18 cellular contexts compared by ENCODE assay signal in genomic region chr5:126938461-126938860, GRCh38.
DNase-seq lines count a peak whose midpoint lies in the region; ATAC-seq and TF ChIP-seq lines count a peak whose summit lies in the region.
"Had no signal": no experiment of that assay in that cellular context is flagged by ENCODE, and none has a peak within 500 bp of the region (broad histone marks: within the 10 kb centered on the region; RNA-seq: fewer than 3 reads in every experiment).

No MANE protein-coding gene starts in this region.

- H3K4me1 Mint-ChIP-seq in CD8-positive, alpha-beta memory T cell = no peaks in the 10 kb centered on the region

- H3K27me3 Mint-ChIP-seq in CD8-positive, alpha-beta memory T cell = peaks cover 0 to 2% of the 10 kb centered on the region in 2 donors

- POLR2A ChIA-PET in HEK293 (lab: Yijun Ruan, JAX) = interaction anchor here (0.7 kb wide), 1 partner anchor 13 kb away, joined by 6 read pairs; no protein-coding TSS in a partner anchor
- POLR2A ChIA-PET in CD8-positive, alpha-beta memory T cell (lab: Charles Lee) = no interaction called here

- TF ChIP-seq POLR2A in body of pancreas (IDR thresholded peaks at IDR 0.05) = no peak

- no peak overlapping the region for H3K4me3 Mint-ChIP-seq in CD8-positive, alpha-beta memory T cell
- H3K4me3 Mint-ChIP-seq: activated T-cell treated with anti-CD3 and anti-CD28 coated beads, Interleukin-2, amount 50 U/mL, for 4 hours had no signal

- H3K27ac ChIP-seq in HEK293 (ENCODE audit: extremely low read depth, low read depth, low read length) (no peak overlapping the region), body of pancreas (no peak overlapping the region)
- no peak overlapping the region for H3K27ac ChIP-seq in CD8-positive, alpha-beta memory T cell (ENCODE audit: low read depth, low read length)
- H3K27ac ChIP-seq: BLaER1, psoas muscle had no signal

- TF ChIP-seq CTCF in HEK293 (tag by site-specific recombination; IDR thresholded peaks at IDR 0.05) (no peak), astrocyte of the spinal cord (IDR thresholded peaks at IDR 0.05; ENCODE audit: low read depth, low read length) (no peak), body of pancreas (IDR thresholded peaks at IDR 0.05) (no peak)

- peaks cover 0 to 2% (median 0%) of the 10 kb centered on the region in 3 donors for H3K36me3 Mint-ChIP-seq in CD8-positive, alpha-beta memory T cell

- no peaks in the 10 kb centered on the region for H3K9me3 ChIP-seq in HEK293 (ENCODE audit: control insufficient read depth, insufficient read depth, low read depth, low read length)
- no peaks in the 10 kb centered on the region for H3K9me3 ChIP-seq in CD8-positive, alpha-beta memory T cell (ENCODE audit: low read length)
- no peaks in the 10 kb centered on the region for H3K9me3 ChIP-seq in body of pancreas
- H3K9me3 ChIP-seq: psoas muscle had no signal

- H3K9me3 Mint-ChIP-seq in CD8-positive, alpha-beta memory T cell = no peaks in the 10 kb centered on the region
- H3K9me3 Mint-ChIP-seq: activated T-cell treated with anti-CD3 and anti-CD28 coated beads, Interleukin-2, amount 50 U/mL, for 4 hours had no signal

- H3K4me3 ChIP-seq in HEK293 (ENCODE audit: low read depth, low read length) (no peak overlapping the region), astrocyte of the spinal cord (ENCODE audit: low read depth, low read length) (no peak overlapping the region), body of pancreas (no peak overlapping the region)
- H3K4me3 ChIP-seq in CD8-positive, alpha-beta memory T cell (ENCODE audit: low read length) = no peak overlapping the region
- H3K4me3 ChIP-seq: BLaER1, psoas muscle had no signal

- H3K27ac Mint-ChIP-seq in CD8-positive, alpha-beta memory T cell = no peak overlapping the region

- H3K4me1 ChIP-seq in HEK293 (ENCODE audit: control insufficient read depth, insufficient read depth, low read length) (peaks cover 4% of the 10 kb centered on the region; the same call in 1 of the 2 replicates), body of pancreas (peaks cover 6% of the 10 kb centered on the region)
- no peaks in the 10 kb centered on the region for H3K4me1 ChIP-seq in CD8-positive, alpha-beta memory T cell (ENCODE audit: insufficient read depth, low read length)

- CTCF ChIA-PET in HEK293 (lab: Yijun Ruan, JAX) = no interaction called here
- CTCF ChIA-PET in CD8-positive, alpha-beta memory T cell (lab: Charles Lee) = no interaction called here

- peak; percentile 8 for DNase-seq in ACHN
- peak; percentile 57 for DNase-seq in astrocyte of the spinal cord (ENCODE audit: low read depth, low spot score)
- DNase-seq in glomerular visceral epithelial cell (ENCODE audit: extremely low spot score) = peak; percentile 46
- DNase-seq in CD8-positive, alpha-beta memory T cell = no peak
- no peak for DNase-seq in body of pancreas
- DNase-seq: activated CD4-positive, alpha-beta T cell treated with anti-CD3 and anti-CD28 coated beads for 1 hour; activated T-cell treated with anti-CD3 and anti-CD28 coated beads, Interleukin-2, amount 50 U/mL, for 4 hours; anterior cingulate cortex; GDM1; KBM-7; NCI-H2081 treated with DMSO at 0.1 percent for 48 hours; psoas muscle; stimulated activated CD4-positive, alpha-beta T cell treated with anti-CD3 and anti-CD28 coated beads, Interleukin-4, amount 100 ng/mL, for 1 hour; stimulated activated naive CD4-positive, alpha-beta T cell had no signal

- intact Hi-C loops in body of pancreas (cut with DNase I) = no loop called here

- H3K36me3 ChIP-seq in HEK293 (ENCODE audit: control insufficient read depth in 2 of 2, insufficient read depth in 1 of 2, low read length in 2 of 2) (no peaks in the 10 kb centered on the region), body of pancreas (replicated peaks in 1 of 2; ENCODE audit: insufficient read depth in 1 of 2, low read depth in 2 of 2) (no peaks in the 10 kb centered on the region)
- H3K36me3 ChIP-seq in CD8-positive, alpha-beta memory T cell (ENCODE audit: insufficient read depth, low read length) = no peaks in the 10 kb centered on the region

- H3K27me3 ChIP-seq in CD8-positive, alpha-beta memory T cell (ENCODE audit: insufficient read depth, low read length, poor library complexity, severe bottlenecking) = no peaks in the 10 kb centered on the region
- H3K27me3 ChIP-seq in body of pancreas = no peaks in the 10 kb centered on the region
- H3K27me3 ChIP-seq: BLaER1 had no signal

- in situ Hi-C loops in ACHN (cut with HindIII; ENCODE audit: low pct_ligation_motif_present, low pct_unique_long_range_greater_than_20kb, low sequenced_read_pairs) (no loop called here), astrocyte of the spinal cord (cut with HindIII; ENCODE audit: low sequenced_read_pairs) (no loop called here)

- no peak for ATAC-seq in body of pancreas
- ATAC-seq in HG03135 (IDR thresholded peaks at IDR 0.05; ENCODE audit: unreplicated experiment) = no peak
- no peak for ATAC-seq in GM21360 (IDR thresholded peaks at IDR 0.05; ENCODE audit: unreplicated experiment)
- ATAC-seq: activated T-cell treated with anti-CD3 and anti-CD28 coated beads, Interleukin-2, amount 50 U/mL, for 4 hours; psoas muscle had no signal

TF ChIP-seq in HEK293, 187 proteins besides CTCF, POLR2A, EP300 and RAD21:
- TF ChIP-seq, protein P1, sequence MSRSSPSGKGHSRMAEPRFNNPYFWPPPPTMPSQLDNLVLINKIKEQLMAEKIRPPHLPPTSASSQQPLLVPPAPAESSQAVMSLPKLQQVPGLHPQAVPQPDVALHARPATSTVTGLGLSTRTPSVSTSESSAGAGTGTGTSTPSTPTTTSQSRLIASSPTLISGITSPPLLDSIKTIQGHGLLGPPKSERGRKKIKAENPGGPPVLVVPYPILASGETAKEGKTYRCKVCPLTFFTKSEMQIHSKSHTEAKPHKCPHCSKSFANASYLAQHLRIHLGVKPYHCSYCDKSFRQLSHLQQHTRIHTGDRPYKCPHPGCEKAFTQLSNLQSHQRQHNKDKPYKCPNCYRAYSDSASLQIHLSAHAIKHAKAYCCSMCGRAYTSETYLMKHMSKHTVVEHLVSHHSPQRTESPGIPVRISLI (tag by site-specific recombination; IDR thresholded peaks at IDR 0.05) = 0 out of 2 replicates have a peak, but pooled peaks have one; percentile 67
- no peak for TF ChIP-seq ZXDB (tag by site-specific recombination; IDR thresholded peaks at IDR 0.05)

Comparison
In these comparisons a context has a peak if more than half of its experiments do, and no peak if none do; other contexts are left out.
1. DNase-seq: peak in ACHN (single experiment), astrocyte of the spinal cord (single experiment) and glomerular visceral epithelial cell (single experiment); none in CD8-positive, alpha-beta memory T cell (0 of 5) and body of pancreas (0 of 4).